ENCODE assay signal across 8 cellular contexts in genomic region chr11:108467091-108467823, GRCh38.
DNase-seq lines count a peak whose midpoint lies in the region; ATAC-seq and FAIRE-seq lines count a peak whose summit lies in the region.

Gene C11orf65, minus strand, starts transcription at chr11:108467529. Its CDS starts 5,970 bp downstream, at chr11:108461559.

- DNase-seq in AG20443 (ENCODE audit: low spot score) = peak; percentile 98
- DNase-seq in NCI-H446 (lab: John Stamatoyannopoulos, UW) = peak; percentile 96 to 98
- DNase-seq in cerebellar cortex (ENCODE audit: low spot score) = peak; percentile 99
- peak; percentile 92 to 93 for DNase-seq in stimulated activated CD4-positive, alpha-beta T cell treated with anti-CD3 and anti-CD28 coated beads, Interleukin-12 subunit alpha, Interleukin-12 subunit beta, amount 100 ng/mL, for 24 hours (ENCODE audit: low read depth in 2 of 2)

- peak; percentile 97 for FAIRE-seq in islet of Langerhans (lab: Jason Lieb, UNC)

- ATAC-seq in GM19043 (IDR thresholded peaks at IDR 0.05; ENCODE audit: low read depth, unreplicated experiment) = peak; percentile 98
- peak; percentile 99 for ATAC-seq in HG03354 (IDR thresholded peaks at IDR 0.05; ENCODE audit: poor library complexity, severe bottlenecking, unreplicated experiment)
- peak; percentile 99 for ATAC-seq in activated CD4-positive, CD25-positive, alpha-beta regulatory T cell treated with anti-CD3 and anti-CD28 coated beads, Interleukin-2, amount 50 U/mL, for 24 hours

Comparison
In these comparisons a context has a peak if more than half of its experiments do, and no peak if none do; other contexts are left out.
1. Peak in every context shown above with its lines: DNase-seq and ATAC-seq.